Comparison of ENCODE assay signal across 8 cellular contexts in the genomic region with DNA sequence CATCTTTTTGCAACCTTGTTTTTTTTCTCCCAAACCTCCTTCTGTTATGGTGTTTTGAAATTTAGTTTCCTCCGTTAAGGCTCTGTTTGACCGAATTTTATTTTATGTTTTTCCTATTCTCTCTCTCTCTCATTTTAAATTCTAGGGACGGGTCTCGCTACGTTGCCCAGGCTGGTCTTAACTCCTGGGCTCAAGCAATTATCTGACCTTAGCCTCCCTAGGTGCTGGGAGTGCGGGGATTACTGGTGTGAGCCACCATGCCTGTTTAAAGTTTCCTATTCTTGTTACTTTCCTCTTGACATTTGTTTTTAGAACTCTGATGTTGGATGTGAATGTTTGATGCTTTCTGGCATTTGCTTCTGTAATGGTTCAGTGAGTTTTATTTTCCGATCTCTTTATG. TPM values are rescaled to one million over a fixed set of nuclear protein-coding genes. Genes with fewer than 3 reads are reported as not detected.
A peak's percentile ranks its signal among the peaks of the same experiment; 100 is the strongest.
DNase-seq lines count a peak whose midpoint lies in the region; ATAC-seq and TF ChIP-seq lines count a peak whose summit lies in the region.

No MANE protein-coding gene starts in this region.

- TF ChIP-seq CTCF in GM12875 (IDR thresholded peaks at IDR 0.05; ENCODE audit: borderline replicate concordance, insufficient read depth, low read depth, low read length) = no peak
- no peak for TF ChIP-seq CTCF in foreskin fibroblast (IDR thresholded peaks at IDR 0.05; ENCODE audit: low read depth, low read length)

- peaks cover 21% of the 10 kb centered on the region for H3K4me1 Mint-ChIP-seq in T-helper 17 cell

- H3K4me3 Mint-ChIP-seq in T-helper 17 cell = peak overlapping the region; percentile 94

- ATAC-seq in T-helper 17 cell = no peak
- ATAC-seq in GM21786 (IDR thresholded peaks at IDR 0.05; ENCODE audit: unreplicated experiment) = no peak
- ATAC-seq in HG03196 (IDR thresholded peaks at IDR 0.05; ENCODE audit: unreplicated experiment) = no peak
- no peak for ATAC-seq in GM19455 (IDR thresholded peaks at IDR 0.05; ENCODE audit: unreplicated experiment)

- H3K4me3 ChIP-seq in GM12875 (ENCODE audit: low read depth, low read length) = peak overlapping the region; percentile 100
- peak overlapping the region; percentile 64 to 88 for H3K4me3 ChIP-seq in foreskin fibroblast (ENCODE audit: low read depth in 1 of 2, low read length in 2 of 2)
- H3K4me3 ChIP-seq in skeletal muscle cell (ENCODE audit: low read depth, low read length) = peak overlapping the region; percentile 87

- H3K36me3 Mint-ChIP-seq in T-helper 17 cell (ENCODE audit: low read depth) = peaks cover 4% of the 10 kb centered on the region

- DNase-seq in T-helper 17 cell = no peak
- DNase-seq in foreskin fibroblast = no peak
- DNase-seq in skeletal muscle cell (ENCODE audit: low read depth) = no peak
- DNase-seq in RKO (ENCODE audit: low spot score) = no peak

- H3K27me3 Mint-ChIP-seq in T-helper 17 cell = peaks cover 5% of the 10 kb centered on the region

- peak overlapping the region; percentile 92 for H3K27ac Mint-ChIP-seq in T-helper 17 cell

- H3K9me3 ChIP-seq in T-helper 17 cell (ENCODE audit: control insufficient read depth, low read length, poor library complexity, severe bottlenecking) = no peaks in the 10 kb centered on the region

RNA-seq across cellular contexts. Expression of a gene that starts 1.0 kb away (rescaled TPM):
- 10 to 100 TPM; 34.5 to 41.7 TPM for total RNA-seq in T-helper 17 cell

RNA-seq across cellular contexts. Expression of a gene that starts 9.0 kb away (rescaled TPM):
- total RNA-seq in T-helper 17 cell = not detected
